8 cellular contexts compared by ENCODE assay signal in genomic region chr1:110209715-110210603, GRCh38. TPM values are rescaled to one million over a fixed set of nuclear protein-coding genes. Genes with fewer than 3 reads are reported as not detected.
DNase-seq lines count a peak whose midpoint lies in the region; ATAC-seq and TF ChIP-seq lines count a peak whose summit lies in the region.

Gene KCNC4 (plus strand): TSS chr1:110210314. CDS start chr1:110211500, 1,186 bp downstream.

- H3K9ac ChIP-seq in endodermal cell (ENCODE audit: extremely low read depth, low read length, poor library complexity, severe bottlenecking): no peak within 1 kb of the TSS

- no peaks in the 10 kb centered on the region for H3K27me3 Mint-ChIP-seq in CD4-positive, CD25-positive, alpha-beta regulatory T cell
- H3K27me3 Mint-ChIP-seq in endodermal cell (ENCODE audit: insufficient read depth): peaks cover 47% of the 10 kb centered on the region

- peak within 1 kb of the TSS; percentile 89 to 96 (median 92) for H3K4me3 Mint-ChIP-seq in CD4-positive, CD25-positive, alpha-beta regulatory T cell
- H3K4me3 Mint-ChIP-seq in endodermal cell: peak within 1 kb of the TSS; percentile 76

- peak; percentile 92 to 94 for ATAC-seq in CD4-positive, CD25-positive, alpha-beta regulatory T cell (ENCODE audit: low read depth in 2 of 2)
- peak; percentile 81 for ATAC-seq in GM19438 (IDR thresholded peaks at IDR 0.05; ENCODE audit: low read depth, unreplicated experiment)
- ATAC-seq in HG03558 (IDR thresholded peaks at IDR 0.05; ENCODE audit: extremely low read depth, unreplicated experiment): peak; percentile 43

- TF ChIP-seq CTCF in endodermal cell (conservative IDR thresholded peaks at IDR 0.05): no peak

- peaks cover 0 to 61% (median 28%) of the 10 kb centered on the region in 4 donors for H3K4me1 Mint-ChIP-seq in CD4-positive, CD25-positive, alpha-beta regulatory T cell
- H3K4me1 Mint-ChIP-seq in endodermal cell: peaks cover 28% of the 10 kb centered on the region

- no peaks in the 10 kb centered on the region for H3K27me3 ChIP-seq in CD4-positive, CD25-positive, alpha-beta regulatory T cell (ENCODE audit: control insufficient read depth, insufficient read depth, low read length)
- peaks cover 43% of the 10 kb centered on the region for H3K27me3 ChIP-seq in endodermal cell (ENCODE audit: control insufficient read depth, insufficient read depth, low read length, poor library complexity, severe bottlenecking)

- no peaks in the 10 kb centered on the region for H3K9me3 Mint-ChIP-seq in CD4-positive, CD25-positive, alpha-beta regulatory T cell
- H3K9me3 Mint-ChIP-seq in endodermal cell: no peaks in the 10 kb centered on the region

- H3K27ac Mint-ChIP-seq in CD4-positive, CD25-positive, alpha-beta regulatory T cell: peak within 1 kb of the TSS; percentile 94 to 96 (median 96)
- peak within 1 kb of the TSS; percentile 82 for H3K27ac Mint-ChIP-seq in endodermal cell

- H3K4me1 ChIP-seq in CD4-positive, CD25-positive, alpha-beta regulatory T cell (ENCODE audit: control insufficient read depth, insufficient read depth, low read length, poor library complexity, severe bottlenecking): peaks cover 37% of the 10 kb centered on the region
- peaks cover 4% of the 10 kb centered on the region for H3K4me1 ChIP-seq in endodermal cell (ENCODE audit: control insufficient read depth, insufficient read depth, low read length)

- H3K4me3 ChIP-seq in CD4-positive, CD25-positive, alpha-beta regulatory T cell (ENCODE audit: low read depth, low read length): no peak within 1 kb of the TSS
- H3K4me3 ChIP-seq in endodermal cell (ENCODE audit: low read length): peak within 1 kb of the TSS; percentile 69

- peak within 1 kb of the TSS; percentile 85 for H3K27ac ChIP-seq in CD4-positive, CD25-positive, alpha-beta regulatory T cell (ENCODE audit: insufficient read depth, low read length, poor library complexity, severe bottlenecking)
- H3K27ac ChIP-seq in endodermal cell (ENCODE audit: low read depth, low read length): peak within 1 kb of the TSS; percentile 12

- H3K36me3 ChIP-seq in CD4-positive, CD25-positive, alpha-beta regulatory T cell (ENCODE audit: control insufficient read depth, insufficient read depth, low read length): no peaks in the 10 kb centered on the region
- no peaks in the 10 kb centered on the region for H3K36me3 ChIP-seq in endodermal cell (ENCODE audit: control insufficient read depth, insufficient read depth, low read length)

- no peaks in the 10 kb centered on the region for H3K9me3 ChIP-seq in CD4-positive, CD25-positive, alpha-beta regulatory T cell (ENCODE audit: control insufficient read depth in 2 of 2, low read length in 2 of 2)
- H3K9me3 ChIP-seq in endodermal cell (ENCODE audit: control insufficient read depth, low read length): no peaks in the 10 kb centered on the region

- 2 to 3% methylated on average over 12 to 103 of the region's 103 CpGs for WGBS in endodermal cell (ENCODE audit: insufficient coverage in 1 of 2, insufficient read length in 1 of 2), 2 experiments

- no peaks in the 10 kb centered on the region for H3K36me3 Mint-ChIP-seq in CD4-positive, CD25-positive, alpha-beta regulatory T cell
- H3K36me3 Mint-ChIP-seq in endodermal cell (ENCODE audit: low read depth): no peaks in the 10 kb centered on the region

- peak; percentile 90 to 97 (median 93) for DNase-seq in CD4-positive, CD25-positive, alpha-beta regulatory T cell
- DNase-seq in NOMO-1 treated with dmso at 0.1 percent for 144 hours (lab: John Stamatoyannopoulos, UW; ENCODE audit: unreplicated experiment) (peak; percentile 91), endodermal cell (peak; percentile 95), mesenteric fat pad (ENCODE audit: low spot score) (peak; percentile 97)
- peak; percentile 73 for DNase-seq in activated CD8-positive, alpha-beta memory T cell treated with anti-CD3 and anti-CD28 coated beads, Interleukin-2, amount 50 U/mL, for 1 hour (ENCODE audit: extremely low read depth)
- peak; percentile 75 for DNase-seq in stimulated activated CD8-positive, alpha-beta memory T cell treated with anti-CD3 and anti-CD28 coated beads, Interleukin-15, amount 100 ng/mL, for 1 hour (ENCODE audit: low read depth)

RNA-seq across cellular contexts. Expression of gene KCNC4, which starts in this region (rescaled TPM):
- total RNA-seq in CD4-positive, CD25-positive, alpha-beta regulatory T cell: 16.4 TPM
- 1 to 10 TPM in 3 of 4 donors, under 1 TPM in 1; 0.68 to 1.7 (median 1.3) TPM for polyA plus RNA-seq in CD4-positive, CD25-positive, alpha-beta regulatory T cell
- total RNA-seq in endodermal cell: 10 to 100 TPM in 1 of 2 donors, 1 to 10 TPM in 1; 7.6 to 10.2 TPM
- polyA plus RNA-seq in endodermal cell (2013, experiment 1 of 2): 5.3 TPM
- 4.8 TPM for polyA plus RNA-seq in endodermal cell (2013, experiment 2 of 2)
- total RNA-seq in mesenteric fat pad: 12.8 TPM

Comparison
In these comparisons a context has a peak if more than half of its experiments do, and no peak if none do; other contexts are left out.
1. ATAC-seq: peak in every context shown above with its lines; median percentile 93 in CD4-positive, CD25-positive, alpha-beta regulatory T cell; 81 in GM19438; 43 in HG03558.